In the genomic region with DNA sequence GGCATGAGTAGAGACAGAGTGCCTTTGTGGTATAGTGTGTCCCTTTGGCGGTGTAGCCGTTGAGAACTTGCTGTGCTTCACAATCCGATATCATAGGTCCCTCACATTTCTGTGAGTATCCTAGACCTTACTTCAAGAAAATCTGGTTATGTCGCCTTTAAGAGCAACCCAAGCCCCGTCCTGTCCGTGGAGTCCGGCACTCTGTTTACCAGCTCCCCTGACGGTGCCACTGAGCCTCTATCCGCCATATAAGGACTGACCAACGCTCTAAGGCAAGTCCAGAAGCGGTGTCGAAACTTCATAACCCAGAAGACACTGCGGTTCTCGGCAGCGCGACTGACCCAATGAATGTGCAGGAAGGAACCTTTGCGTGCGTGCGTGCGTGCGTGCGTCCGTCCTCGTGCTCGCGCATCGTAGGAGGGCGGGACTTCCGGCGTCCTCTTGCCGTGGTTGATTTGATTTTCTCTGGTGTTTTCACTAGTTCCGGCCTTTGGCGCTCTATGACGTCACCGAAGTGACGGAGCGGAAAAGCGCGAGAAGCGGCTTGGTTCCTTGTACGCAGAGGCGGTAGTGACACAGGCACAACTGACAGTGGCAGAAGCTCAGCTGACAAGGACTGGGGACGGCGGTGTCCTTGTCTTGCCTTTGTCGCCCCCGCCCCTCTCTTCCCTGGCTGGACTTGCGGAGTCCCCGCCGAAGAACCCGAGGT, we compare ENCODE assay signal across 1 cellular context.
TF ChIP-seq lines count a peak whose summit lies in the region.

A gene (plus strand): TSS at position 555 of the 709 bp plus-strand sequence. CDS start 1,283 bp downstream, outside the sequence.
A gene (plus strand): TSS at position 555 of the 709 bp plus-strand sequence. CDS start 5,005 bp downstream, outside the sequence.

TF ChIP-seq in HepG2, 621 proteins besides CTCF, POLR2A, EP300 and RAD21 (continued from another document and continues in another):
- no peak for TF ChIP-seq MAFF (IDR thresholded peaks at IDR 0.05; ENCODE audit: low read depth, low read length)
- peak; percentile 88 for TF ChIP-seq ELF3 (CRISPR knock-in tag; IDR thresholded peaks at IDR 0.05)
- TF ChIP-seq KDM1A (CRISPR knock-in tag; IDR thresholded peaks at IDR 0.05): no peak
- TF ChIP-seq ZIK1 (CRISPR knock-in tag; IDR thresholded peaks at IDR 0.05; ENCODE audit: borderline replicate concordance, low read depth): 0 out of 2 replicates have a peak, but pooled peaks have one; percentile 50
- TF ChIP-seq, protein P1, sequence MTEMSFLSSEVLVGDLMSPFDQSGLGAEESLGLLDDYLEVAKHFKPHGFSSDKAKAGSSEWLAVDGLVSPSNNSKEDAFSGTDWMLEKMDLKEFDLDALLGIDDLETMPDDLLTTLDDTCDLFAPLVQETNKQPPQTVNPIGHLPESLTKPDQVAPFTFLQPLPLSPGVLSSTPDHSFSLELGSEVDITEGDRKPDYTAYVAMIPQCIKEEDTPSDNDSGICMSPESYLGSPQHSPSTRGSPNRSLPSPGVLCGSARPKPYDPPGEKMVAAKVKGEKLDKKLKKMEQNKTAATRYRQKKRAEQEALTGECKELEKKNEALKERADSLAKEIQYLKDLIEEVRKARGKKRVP (CRISPR knock-in tag; IDR thresholded peaks at IDR 0.05): peak in 1 of 2 experiments; percentile 78; a peak in 2 of 4 replicates
- TF ChIP-seq TOPORS (CRISPR knock-in tag; IDR thresholded peaks at IDR 0.05): no peak
- no peak for TF ChIP-seq PRPF4 (IDR thresholded peaks at IDR 0.05; ENCODE audit: low read depth, low read length, poor library complexity, severe bottlenecking)
- 0 out of 2 replicates have a peak, but pooled peaks have one; percentile 44 for TF ChIP-seq ZNF792 (CRISPR knock-in tag; IDR thresholded peaks at IDR 0.05)
- TF ChIP-seq, protein P2, sequence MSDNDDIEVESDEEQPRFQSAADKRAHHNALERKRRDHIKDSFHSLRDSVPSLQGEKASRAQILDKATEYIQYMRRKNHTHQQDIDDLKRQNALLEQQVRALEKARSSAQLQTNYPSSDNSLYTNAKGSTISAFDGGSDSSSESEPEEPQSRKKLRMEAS (IDR thresholded peaks at IDR 0.05): peak; percentile 74
- TF ChIP-seq, protein P3, sequence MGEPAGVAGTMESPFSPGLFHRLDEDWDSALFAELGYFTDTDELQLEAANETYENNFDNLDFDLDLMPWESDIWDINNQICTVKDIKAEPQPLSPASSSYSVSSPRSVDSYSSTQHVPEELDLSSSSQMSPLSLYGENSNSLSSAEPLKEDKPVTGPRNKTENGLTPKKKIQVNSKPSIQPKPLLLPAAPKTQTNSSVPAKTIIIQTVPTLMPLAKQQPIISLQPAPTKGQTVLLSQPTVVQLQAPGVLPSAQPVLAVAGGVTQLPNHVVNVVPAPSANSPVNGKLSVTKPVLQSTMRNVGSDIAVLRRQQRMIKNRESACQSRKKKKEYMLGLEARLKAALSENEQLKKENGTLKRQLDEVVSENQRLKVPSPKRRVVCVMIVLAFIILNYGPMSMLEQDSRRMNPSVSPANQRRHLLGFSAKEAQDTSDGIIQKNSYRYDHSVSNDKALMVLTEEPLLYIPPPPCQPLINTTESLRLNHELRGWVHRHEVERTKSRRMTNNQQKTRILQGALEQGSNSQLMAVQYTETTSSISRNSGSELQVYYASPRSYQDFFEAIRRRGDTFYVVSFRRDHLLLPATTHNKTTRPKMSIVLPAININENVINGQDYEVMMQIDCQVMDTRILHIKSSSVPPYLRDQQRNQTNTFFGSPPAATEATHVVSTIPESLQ (CRISPR knock-in tag; conservative IDR thresholded peaks at IDR 0.05): 0 out of 2 replicates have a peak, but pooled peaks have one; percentile 48
- TF ChIP-seq ZNF776 (CRISPR knock-in tag; IDR thresholded peaks at IDR 0.05): no peak
- no peak; the same call in 1 of the 2 replicates for TF ChIP-seq NFKB2 (CRISPR knock-in tag; IDR thresholded peaks at IDR 0.05; ENCODE audit: borderline replicate concordance)
- TF ChIP-seq KAT8 (CRISPR knock-in tag; IDR thresholded peaks at IDR 0.05): peak; percentile 98
- TF ChIP-seq ZNF501 (CRISPR knock-in tag; IDR thresholded peaks at IDR 0.05): peak; percentile 62
- TF ChIP-seq ZNF629 (CRISPR knock-in tag; conservative IDR thresholded peaks at IDR 0.05): no peak
- TF ChIP-seq SALL1 (CRISPR knock-in tag; IDR thresholded peaks at IDR 0.05): peak; percentile 78
- no peak for TF ChIP-seq ZNF496 (CRISPR knock-in tag; IDR thresholded peaks at IDR 0.05; ENCODE audit: insufficient replicate concordance)
- TF ChIP-seq SAFB2 (CRISPR knock-in tag; IDR thresholded peaks at IDR 0.05; ENCODE audit: borderline replicate concordance, low read depth): no peak
- TF ChIP-seq, protein P4, sequence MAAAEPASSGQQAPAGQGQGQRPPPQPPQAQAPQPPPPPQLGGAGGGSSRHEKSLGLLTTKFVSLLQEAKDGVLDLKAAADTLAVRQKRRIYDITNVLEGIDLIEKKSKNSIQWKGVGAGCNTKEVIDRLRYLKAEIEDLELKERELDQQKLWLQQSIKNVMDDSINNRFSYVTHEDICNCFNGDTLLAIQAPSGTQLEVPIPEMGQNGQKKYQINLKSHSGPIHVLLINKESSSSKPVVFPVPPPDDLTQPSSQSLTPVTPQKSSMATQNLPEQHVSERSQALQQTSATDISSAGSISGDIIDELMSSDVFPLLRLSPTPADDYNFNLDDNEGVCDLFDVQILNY (CRISPR knock-in tag; conservative IDR thresholded peaks at IDR 0.05): no peak
- TF ChIP-seq CENPT (CRISPR knock-in tag; IDR thresholded peaks at IDR 0.05; ENCODE audit: low read depth): no peak
- TF ChIP-seq, protein P5, sequence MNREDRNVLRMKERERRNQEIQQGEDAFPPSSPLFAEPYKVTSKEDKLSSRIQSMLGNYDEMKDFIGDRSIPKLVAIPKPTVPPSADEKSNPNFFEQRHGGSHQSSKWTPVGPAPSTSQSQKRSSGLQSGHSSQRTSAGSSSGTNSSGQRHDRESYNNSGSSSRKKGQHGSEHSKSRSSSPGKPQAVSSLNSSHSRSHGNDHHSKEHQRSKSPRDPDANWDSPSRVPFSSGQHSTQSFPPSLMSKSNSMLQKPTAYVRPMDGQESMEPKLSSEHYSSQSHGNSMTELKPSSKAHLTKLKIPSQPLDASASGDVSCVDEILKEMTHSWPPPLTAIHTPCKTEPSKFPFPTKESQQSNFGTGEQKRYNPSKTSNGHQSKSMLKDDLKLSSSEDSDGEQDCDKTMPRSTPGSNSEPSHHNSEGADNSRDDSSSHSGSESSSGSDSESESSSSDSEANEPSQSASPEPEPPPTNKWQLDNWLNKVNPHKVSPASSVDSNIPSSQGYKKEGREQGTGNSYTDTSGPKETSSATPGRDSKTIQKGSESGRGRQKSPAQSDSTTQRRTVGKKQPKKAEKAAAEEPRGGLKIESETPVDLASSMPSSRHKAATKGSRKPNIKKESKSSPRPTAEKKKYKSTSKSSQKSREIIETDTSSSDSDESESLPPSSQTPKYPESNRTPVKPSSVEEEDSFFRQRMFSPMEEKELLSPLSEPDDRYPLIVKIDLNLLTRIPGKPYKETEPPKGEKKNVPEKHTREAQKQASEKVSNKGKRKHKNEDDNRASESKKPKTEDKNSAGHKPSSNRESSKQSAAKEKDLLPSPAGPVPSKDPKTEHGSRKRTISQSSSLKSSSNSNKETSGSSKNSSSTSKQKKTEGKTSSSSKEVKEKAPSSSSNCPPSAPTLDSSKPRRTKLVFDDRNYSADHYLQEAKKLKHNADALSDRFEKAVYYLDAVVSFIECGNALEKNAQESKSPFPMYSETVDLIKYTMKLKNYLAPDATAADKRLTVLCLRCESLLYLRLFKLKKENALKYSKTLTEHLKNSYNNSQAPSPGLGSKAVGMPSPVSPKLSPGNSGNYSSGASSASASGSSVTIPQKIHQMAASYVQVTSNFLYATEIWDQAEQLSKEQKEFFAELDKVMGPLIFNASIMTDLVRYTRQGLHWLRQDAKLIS (CRISPR knock-in tag; IDR thresholded peaks at IDR 0.05): no peak
- TF ChIP-seq MED1 (CRISPR knock-in tag; IDR thresholded peaks at IDR 0.05): peak; percentile 33; the same call in 1 of the 2 replicates
- TF ChIP-seq, protein P6, sequence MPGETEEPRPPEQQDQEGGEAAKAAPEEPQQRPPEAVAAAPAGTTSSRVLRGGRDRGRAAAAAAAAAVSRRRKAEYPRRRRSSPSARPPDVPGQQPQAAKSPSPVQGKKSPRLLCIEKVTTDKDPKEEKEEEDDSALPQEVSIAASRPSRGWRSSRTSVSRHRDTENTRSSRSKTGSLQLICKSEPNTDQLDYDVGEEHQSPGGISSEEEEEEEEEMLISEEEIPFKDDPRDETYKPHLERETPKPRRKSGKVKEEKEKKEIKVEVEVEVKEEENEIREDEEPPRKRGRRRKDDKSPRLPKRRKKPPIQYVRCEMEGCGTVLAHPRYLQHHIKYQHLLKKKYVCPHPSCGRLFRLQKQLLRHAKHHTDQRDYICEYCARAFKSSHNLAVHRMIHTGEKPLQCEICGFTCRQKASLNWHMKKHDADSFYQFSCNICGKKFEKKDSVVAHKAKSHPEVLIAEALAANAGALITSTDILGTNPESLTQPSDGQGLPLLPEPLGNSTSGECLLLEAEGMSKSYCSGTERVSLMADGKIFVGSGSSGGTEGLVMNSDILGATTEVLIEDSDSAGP (CRISPR knock-in tag; IDR thresholded peaks at IDR 0.05; ENCODE audit: borderline replicate concordance): peak; percentile 99
- TF ChIP-seq, protein P7, sequence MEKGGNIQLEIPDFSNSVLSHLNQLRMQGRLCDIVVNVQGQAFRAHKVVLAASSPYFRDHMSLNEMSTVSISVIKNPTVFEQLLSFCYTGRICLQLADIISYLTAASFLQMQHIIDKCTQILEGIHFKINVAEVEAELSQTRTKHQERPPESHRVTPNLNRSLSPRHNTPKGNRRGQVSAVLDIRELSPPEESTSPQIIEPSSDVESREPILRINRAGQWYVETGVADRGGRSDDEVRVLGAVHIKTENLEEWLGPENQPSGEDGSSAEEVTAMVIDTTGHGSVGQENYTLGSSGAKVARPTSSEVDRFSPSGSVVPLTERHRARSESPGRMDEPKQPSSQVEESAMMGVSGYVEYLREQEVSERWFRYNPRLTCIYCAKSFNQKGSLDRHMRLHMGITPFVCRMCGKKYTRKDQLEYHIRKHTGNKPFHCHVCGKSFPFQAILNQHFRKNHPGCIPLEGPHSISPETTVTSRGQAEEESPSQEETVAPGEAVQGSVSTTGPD (CRISPR knock-in tag; IDR thresholded peaks at IDR 0.05): peak; percentile 90
- peak; percentile 90 for TF ChIP-seq ZBTB38 (CRISPR knock-in tag; IDR thresholded peaks at IDR 0.05)
- TF ChIP-seq IRF2 (CRISPR knock-in tag; IDR thresholded peaks at IDR 0.05): peak; percentile 83
- TF ChIP-seq ZNF230 (CRISPR knock-in tag; IDR thresholded peaks at IDR 0.05): no peak; the same call in 1 of the 2 replicates
- no peak for TF ChIP-seq PITX1 (CRISPR knock-in tag; IDR thresholded peaks at IDR 0.05)
- TF ChIP-seq ZKSCAN1 (IDR thresholded peaks at IDR 0.05; ENCODE audit: low read length): no peak
- TF ChIP-seq ZNF34 (CRISPR knock-in tag; IDR thresholded peaks at IDR 0.05; ENCODE audit: borderline replicate concordance): no peak
- TF ChIP-seq, protein P8, sequence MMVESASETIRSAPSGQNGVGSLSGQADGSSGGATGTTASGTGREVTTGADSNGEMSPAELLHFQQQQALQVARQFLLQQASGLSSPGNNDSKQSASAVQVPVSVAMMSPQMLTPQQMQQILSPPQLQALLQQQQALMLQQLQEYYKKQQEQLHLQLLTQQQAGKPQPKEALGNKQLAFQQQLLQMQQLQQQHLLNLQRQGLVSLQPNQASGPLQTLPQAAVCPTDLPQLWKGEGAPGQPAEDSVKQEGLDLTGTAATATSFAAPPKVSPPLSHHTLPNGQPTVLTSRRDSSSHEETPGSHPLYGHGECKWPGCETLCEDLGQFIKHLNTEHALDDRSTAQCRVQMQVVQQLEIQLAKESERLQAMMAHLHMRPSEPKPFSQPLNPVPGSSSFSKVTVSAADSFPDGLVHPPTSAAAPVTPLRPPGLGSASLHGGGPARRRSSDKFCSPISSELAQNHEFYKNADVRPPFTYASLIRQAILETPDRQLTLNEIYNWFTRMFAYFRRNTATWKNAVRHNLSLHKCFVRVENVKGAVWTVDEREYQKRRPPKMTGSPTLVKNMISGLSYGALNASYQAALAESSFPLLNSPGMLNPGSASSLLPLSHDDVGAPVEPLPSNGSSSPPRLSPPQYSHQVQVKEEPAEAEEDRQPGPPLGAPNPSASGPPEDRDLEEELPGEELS (CRISPR knock-in tag; IDR thresholded peaks at IDR 0.05): peak; percentile 49; the same call in 1 of the 2 replicates
- TF ChIP-seq YEATS2 (CRISPR knock-in tag; IDR thresholded peaks at IDR 0.05; ENCODE audit: borderline replicate concordance): peak; percentile 98
- TF ChIP-seq KAT2B (IDR thresholded peaks at IDR 0.05; ENCODE audit: borderline replicate concordance, low read depth, low read length): no peak
- peak; percentile 47 for TF ChIP-seq SRSF1 (optimal IDR thresholded peaks at IDR 0.05; ENCODE audit: low read depth, low read length)
- TF ChIP-seq FOXA3 (CRISPR knock-in tag; IDR thresholded peaks at IDR 0.05): peak; percentile 60; the same call in 1 of the 2 replicates
- TF ChIP-seq, protein P9, sequence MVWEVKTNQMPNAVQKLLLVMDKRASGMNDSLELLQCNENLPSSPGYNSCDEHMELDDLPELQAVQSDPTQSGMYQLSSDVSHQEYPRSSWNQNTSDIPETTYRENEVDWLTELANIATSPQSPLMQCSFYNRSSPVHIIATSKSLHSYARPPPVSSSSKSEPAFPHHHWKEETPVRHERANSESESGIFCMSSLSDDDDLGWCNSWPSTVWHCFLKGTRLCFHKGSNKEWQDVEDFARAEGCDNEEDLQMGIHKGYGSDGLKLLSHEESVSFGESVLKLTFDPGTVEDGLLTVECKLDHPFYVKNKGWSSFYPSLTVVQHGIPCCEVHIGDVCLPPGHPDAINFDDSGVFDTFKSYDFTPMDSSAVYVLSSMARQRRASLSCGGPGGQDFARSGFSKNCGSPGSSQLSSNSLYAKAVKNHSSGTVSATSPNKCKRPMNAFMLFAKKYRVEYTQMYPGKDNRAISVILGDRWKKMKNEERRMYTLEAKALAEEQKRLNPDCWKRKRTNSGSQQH (CRISPR knock-in tag; IDR thresholded peaks at IDR 0.05; ENCODE audit: low read depth): peak; percentile 87; the same call in 1 of the 2 replicates
- TF ChIP-seq DR1 (CRISPR knock-in tag; IDR thresholded peaks at IDR 0.05): 0 out of 2 replicates have a peak, but pooled peaks have one; percentile 29
